In the genomic region with DNA sequence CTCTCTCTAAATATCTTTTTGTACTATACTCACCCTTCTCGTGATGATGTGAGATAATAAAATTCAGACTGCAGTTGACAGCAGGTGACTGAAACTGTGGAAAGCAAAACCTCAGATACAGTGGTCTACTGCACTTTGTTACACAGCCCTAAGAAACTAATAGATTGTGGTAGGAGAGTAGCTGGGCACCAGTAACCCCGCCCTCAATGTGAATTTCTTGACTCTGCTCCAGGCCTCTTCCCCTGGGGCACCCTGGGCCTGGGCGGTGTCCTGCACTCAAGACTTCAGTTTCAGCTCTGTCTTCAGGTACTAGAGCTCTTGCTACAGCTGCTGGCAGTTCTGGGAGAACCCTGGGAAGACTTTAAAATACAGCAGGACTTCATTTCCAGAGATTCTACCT, we compare ENCODE assay signal across 24 cellular contexts.
"Had no signal": no experiment of that assay in that cellular context is flagged by ENCODE, and none has a peak within 500 bp of the region (broad histone marks: within the 10 kb centered on the region; RNA-seq: fewer than 3 reads in every experiment).

No MANE protein-coding gene starts in this region.

- H3K27me3 ChIP-seq: brain microvascular endothelial cell, SJSA1 had no signal

- H3K4me1 ChIP-seq: SJSA1 had no signal

- H3K4me3 ChIP-seq: SJSA1 had no signal

- ATAC-seq: activated CD4-positive, CD25-positive, alpha-beta regulatory T cell treated with anti-CD3 and anti-CD28 coated beads, Interleukin-2, amount 50 U/mL, for 24 hours; activated CD8-positive, alpha-beta T cell treated with anti-CD3 and anti-CD28 coated beads for 36 hours; activated naive CD4-positive, alpha-beta T cell treated with anti-CD3 and anti-CD28 coated beads, Interleukin-2, amount 50 U/mL, for 72 hours; activated T-cell treated with anti-CD3 and anti-CD28 coated beads, Interleukin-2, amount 50 U/mL, for 72 hours; SK-N-SH treated with all-trans-retinoic acid at 6 μM for 48 hours had no signal

- H3K9me3 ChIP-seq: SJSA1 had no signal

- H3K27ac ChIP-seq: brain microvascular endothelial cell, SJSA1 had no signal

- H3K27me3 Mint-ChIP-seq: activated CD8-positive, alpha-beta T cell treated with anti-CD3 and anti-CD28 coated beads for 36 hours had no signal

- H3K36me3 ChIP-seq: brain microvascular endothelial cell, SJSA1 had no signal

- H3K36me3 Mint-ChIP-seq: activated naive CD4-positive, alpha-beta T cell treated with anti-CD3 and anti-CD28 coated beads, Interleukin-2, amount 50 U/mL, for 72 hours had no signal

- DNase-seq: activated CD4-positive, alpha-beta T cell treated with anti-CD3 and anti-CD28 coated beads for 4 hours; activated CD8-positive, alpha-beta memory T cell treated with anti-CD3 and anti-CD28 coated beads, Interleukin-2, amount 50 U/mL, for 4 hours; activated CD8-positive, alpha-beta T cell treated with anti-CD3 and anti-CD28 coated beads for 36 hours; activated naive CD4-positive, alpha-beta T cell; activated T-cell treated with anti-CD3 and anti-CD28 coated beads, Interleukin-2, amount 50 U/mL, for 72 hours; brain microvascular endothelial cell; cerebellar nuclear complex; KG1; NCI-H1092; NCI-H1417; NCI-H1930; NCI-H2171; NCI-H2227 treated with DMSO at 0.1 percent for 48 hours; NCI-H446 treated with DMSO at 0.1 percent for 48 hours; NCI-H524 treated with DMSO at 0.1 percent for 48 hours; NCI-H82; NK-92 treated with Interleukin-12 subunit alpha and Interleukin-12 subunit beta, amount 100 ng/mL, for 24 hours; Right ventricle myocardium superior; SW 1271 had no signal

- H3K27ac Mint-ChIP-seq: activated CD8-positive, alpha-beta T cell treated with anti-CD3 and anti-CD28 coated beads for 36 hours; activated naive CD4-positive, alpha-beta T cell treated with anti-CD3 and anti-CD28 coated beads, Interleukin-2, amount 50 U/mL, for 72 hours; activated T-cell treated with anti-CD3 and anti-CD28 coated beads, Interleukin-2, amount 50 U/mL, for 72 hours; activated T-helper 2 cell treated with anti-CD3 and anti-CD28 coated beads, Interferon-gamma antibody, Interleukin-2, Interleukin-4, amounts not matched to agents 10 μg/mL and 5 μg/mL and 100 μg/mL, durations not matched to agents 14 hours and 24 hours and 36 hours had no signal

- H3K9me3 Mint-ChIP-seq: activated CD8-positive, alpha-beta T cell treated with anti-CD3 and anti-CD28 coated beads for 36 hours; activated T-cell treated with anti-CD3 and anti-CD28 coated beads, Interleukin-2, amount 50 U/mL, for 72 hours; activated T-helper 2 cell treated with anti-CD3 and anti-CD28 coated beads, Interferon-gamma antibody, Interleukin-2, Interleukin-4, amounts not matched to agents 10 μg/mL and 5 μg/mL and 100 μg/mL, durations not matched to agents 14 hours and 24 hours and 36 hours had no signal

- H3K4me3 Mint-ChIP-seq: activated CD8-positive, alpha-beta T cell treated with anti-CD3 and anti-CD28 coated beads for 36 hours; activated T-cell treated with anti-CD3 and anti-CD28 coated beads, Interleukin-2, amount 50 U/mL, for 72 hours had no signal
